1 cellular context compared by ENCODE assay signal in the genomic region with DNA sequence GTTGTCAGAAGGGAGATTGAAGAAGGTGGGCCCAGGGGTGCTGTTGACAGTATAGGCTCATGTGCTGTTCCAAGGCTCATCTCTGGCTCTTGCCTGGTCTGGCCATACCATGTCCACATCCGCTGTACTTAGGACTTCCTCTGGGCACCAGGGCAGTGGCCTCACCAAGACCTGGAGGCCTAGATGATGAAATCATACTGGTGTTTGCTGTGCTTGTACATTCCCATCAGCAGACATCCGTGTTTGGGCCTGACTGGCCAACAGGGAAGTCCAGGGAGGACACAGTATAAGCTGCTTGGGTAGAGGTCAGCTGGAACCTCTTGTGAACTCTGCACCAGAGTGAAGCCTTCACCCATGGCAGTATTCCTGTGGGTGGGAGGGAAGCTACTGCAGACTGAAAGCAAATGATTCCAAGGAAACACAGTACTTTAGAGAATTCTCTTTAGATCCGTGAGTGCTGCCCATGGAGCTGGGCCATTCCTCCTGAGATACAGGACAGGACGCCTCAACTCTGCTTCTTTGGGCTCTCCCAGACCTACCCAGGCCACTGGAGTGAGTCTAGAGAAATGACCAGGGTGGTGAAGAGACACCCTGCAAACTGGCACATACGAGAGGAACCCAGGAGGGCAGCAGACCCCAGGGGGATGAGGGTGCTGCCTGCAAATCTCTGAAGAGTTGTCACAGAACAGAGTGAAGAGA.
TF ChIP-seq lines count a peak whose summit lies in the region.

No MANE protein-coding gene starts in this region.

TF ChIP-seq in HepG2, 621 proteins besides CTCF, POLR2A, EP300 and RAD21 (continued from another document and continues in another):
- peak; percentile 71; the same call in 1 of the 2 replicates for TF ChIP-seq ARID4A (CRISPR knock-in tag; IDR thresholded peaks at IDR 0.05; ENCODE audit: borderline replicate concordance)
- TF ChIP-seq SMAD3 (CRISPR knock-in tag; IDR thresholded peaks at IDR 0.05) = 0 out of 2 replicates have a peak, but pooled peaks have one; percentile 16
- no peak for TF ChIP-seq ZNF672 (CRISPR knock-in tag; IDR thresholded peaks at IDR 0.05)
- TF ChIP-seq CBX5 (CRISPR knock-in tag; IDR thresholded peaks at IDR 0.05; ENCODE audit: borderline replicate concordance) = peak; percentile 86; the same call in 1 of the 2 replicates
- peak; percentile 63; the same call in 1 of the 2 replicates for TF ChIP-seq MIXL1 (CRISPR knock-in tag; IDR thresholded peaks at IDR 0.05)
- TF ChIP-seq SRSF9 (IDR thresholded peaks at IDR 0.05; ENCODE audit: borderline replicate concordance, insufficient read depth, low read depth, low read length, poor library complexity, severe bottlenecking) = no peak
- peak; percentile 86 for TF ChIP-seq ZNF770 (CRISPR knock-in tag; IDR thresholded peaks at IDR 0.05)
- TF ChIP-seq NR2F6 (IDR thresholded peaks at IDR 0.05) = peak; percentile 78
- peak; percentile 91 for TF ChIP-seq NR2F6 (CRISPR knock-in tag; IDR thresholded peaks at IDR 0.05)
- TF ChIP-seq TFE3 (CRISPR knock-in tag; IDR thresholded peaks at IDR 0.05) = peak; percentile 71
- TF ChIP-seq ZNF343 (CRISPR knock-in tag; IDR thresholded peaks at IDR 0.05) = peak; percentile 95
- TF ChIP-seq HNF4A (CRISPR knock-in tag; IDR thresholded peaks at IDR 0.05) = peak; percentile 98
- TF ChIP-seq, protein P1, sequence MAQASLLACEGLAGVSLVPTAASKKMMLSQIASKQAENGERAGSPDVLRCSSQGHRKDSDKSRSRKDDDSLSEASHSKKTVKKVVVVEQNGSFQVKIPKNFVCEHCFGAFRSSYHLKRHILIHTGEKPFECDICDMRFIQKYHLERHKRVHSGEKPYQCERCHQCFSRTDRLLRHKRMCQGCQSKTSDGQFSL (CRISPR knock-in tag; IDR thresholded peaks at IDR 0.05) = no peak
- TF ChIP-seq ZSCAN22 (CRISPR knock-in tag; IDR thresholded peaks at IDR 0.05) = no peak; the same call in 1 of the 2 replicates
- peak; percentile 91 for TF ChIP-seq PPARG (CRISPR knock-in tag; conservative IDR thresholded peaks at IDR 0.05)
- peak; percentile 98 for TF ChIP-seq RXRB (CRISPR knock-in tag; IDR thresholded peaks at IDR 0.05; ENCODE audit: borderline replicate concordance)
- no peak for TF ChIP-seq ETS1 (CRISPR knock-in tag; IDR thresholded peaks at IDR 0.05)
- TF ChIP-seq ZNF337 (CRISPR knock-in tag; IDR thresholded peaks at IDR 0.05; ENCODE audit: borderline replicate concordance, low read depth) = peak; percentile 71; the same call in 1 of the 2 replicates
- TF ChIP-seq, protein P2, sequence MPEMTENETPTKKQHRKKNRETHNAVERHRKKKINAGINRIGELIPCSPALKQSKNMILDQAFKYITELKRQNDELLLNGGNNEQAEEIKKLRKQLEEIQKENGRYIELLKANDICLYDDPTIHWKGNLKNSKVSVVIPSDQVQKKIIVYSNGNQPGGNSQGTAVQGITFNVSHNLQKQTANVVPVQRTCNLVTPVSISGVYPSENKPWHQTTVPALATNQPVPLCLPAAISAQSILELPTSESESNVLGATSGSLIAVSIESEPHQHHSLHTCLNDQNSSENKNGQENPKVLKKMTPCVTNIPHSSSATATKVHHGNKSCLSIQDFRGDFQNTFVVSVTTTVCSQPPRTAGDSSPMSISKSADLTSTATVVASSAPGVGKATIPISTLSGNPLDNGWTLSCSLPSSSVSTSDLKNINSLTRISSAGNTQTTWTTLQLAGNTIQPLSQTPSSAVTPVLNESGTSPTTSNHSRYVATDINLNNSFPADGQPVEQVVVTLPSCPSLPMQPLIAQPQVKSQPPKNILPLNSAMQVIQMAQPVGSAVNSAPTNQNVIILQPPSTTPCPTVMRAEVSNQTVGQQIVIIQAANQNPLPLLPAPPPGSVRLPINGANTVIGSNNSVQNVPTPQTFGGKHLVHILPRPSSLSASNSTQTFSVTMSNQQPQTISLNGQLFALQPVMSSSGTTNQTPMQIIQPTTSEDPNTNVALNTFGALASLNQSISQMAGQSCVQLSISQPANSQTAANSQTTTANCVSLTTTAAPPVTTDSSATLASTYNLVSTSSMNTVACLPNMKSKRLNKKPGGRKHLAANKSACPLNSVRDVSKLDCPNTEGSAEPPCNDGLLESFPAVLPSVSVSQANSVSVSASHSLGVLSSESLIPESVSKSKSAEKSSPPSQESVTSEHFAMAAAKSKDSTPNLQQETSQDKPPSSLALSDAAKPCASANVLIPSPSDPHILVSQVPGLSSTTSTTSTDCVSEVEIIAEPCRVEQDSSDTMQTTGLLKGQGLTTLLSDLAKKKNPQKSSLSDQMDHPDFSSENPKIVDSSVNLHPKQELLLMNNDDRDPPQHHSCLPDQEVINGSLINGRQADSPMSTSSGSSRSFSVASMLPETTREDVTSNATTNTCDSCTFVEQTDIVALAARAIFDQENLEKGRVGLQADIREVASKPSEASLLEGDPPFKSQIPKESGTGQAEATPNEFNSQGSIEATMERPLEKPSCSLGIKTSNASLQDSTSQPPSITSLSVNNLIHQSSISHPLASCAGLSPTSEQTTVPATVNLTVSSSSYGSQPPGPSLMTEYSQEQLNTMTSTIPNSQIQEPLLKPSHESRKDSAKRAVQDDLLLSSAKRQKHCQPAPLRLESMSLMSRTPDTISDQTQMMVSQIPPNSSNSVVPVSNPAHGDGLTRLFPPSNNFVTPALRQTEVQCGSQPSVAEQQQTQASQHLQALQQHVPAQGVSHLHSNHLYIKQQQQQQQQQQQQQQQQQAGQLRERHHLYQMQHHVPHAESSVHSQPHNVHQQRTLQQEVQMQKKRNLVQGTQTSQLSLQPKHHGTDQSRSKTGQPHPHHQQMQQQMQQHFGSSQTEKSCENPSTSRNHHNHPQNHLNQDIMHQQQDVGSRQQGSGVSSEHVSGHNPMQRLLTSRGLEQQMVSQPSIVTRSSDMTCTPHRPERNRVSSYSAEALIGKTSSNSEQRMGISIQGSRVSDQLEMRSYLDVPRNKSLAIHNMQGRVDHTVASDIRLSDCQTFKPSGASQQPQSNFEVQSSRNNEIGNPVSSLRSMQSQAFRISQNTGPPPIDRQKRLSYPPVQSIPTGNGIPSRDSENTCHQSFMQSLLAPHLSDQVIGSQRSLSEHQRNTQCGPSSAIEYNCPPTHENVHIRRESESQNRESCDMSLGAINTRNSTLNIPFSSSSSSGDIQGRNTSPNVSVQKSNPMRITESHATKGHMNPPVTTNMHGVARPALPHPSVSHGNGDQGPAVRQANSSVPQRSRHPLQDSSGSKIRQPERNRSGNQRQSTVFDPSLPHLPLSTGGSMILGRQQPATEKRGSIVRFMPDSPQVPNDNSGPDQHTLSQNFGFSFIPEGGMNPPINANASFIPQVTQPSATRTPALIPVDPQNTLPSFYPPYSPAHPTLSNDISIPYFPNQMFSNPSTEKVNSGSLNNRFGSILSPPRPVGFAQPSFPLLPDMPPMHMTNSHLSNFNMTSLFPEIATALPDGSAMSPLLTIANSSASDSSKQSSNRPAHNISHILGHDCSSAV (CRISPR knock-in tag; IDR thresholded peaks at IDR 0.05; ENCODE audit: borderline replicate concordance) = peak; percentile 73; the same call in 1 of the 2 replicates
- TF ChIP-seq HOXA3 (CRISPR knock-in tag; IDR thresholded peaks at IDR 0.05) = peak; percentile 90
- TF ChIP-seq, protein P3, sequence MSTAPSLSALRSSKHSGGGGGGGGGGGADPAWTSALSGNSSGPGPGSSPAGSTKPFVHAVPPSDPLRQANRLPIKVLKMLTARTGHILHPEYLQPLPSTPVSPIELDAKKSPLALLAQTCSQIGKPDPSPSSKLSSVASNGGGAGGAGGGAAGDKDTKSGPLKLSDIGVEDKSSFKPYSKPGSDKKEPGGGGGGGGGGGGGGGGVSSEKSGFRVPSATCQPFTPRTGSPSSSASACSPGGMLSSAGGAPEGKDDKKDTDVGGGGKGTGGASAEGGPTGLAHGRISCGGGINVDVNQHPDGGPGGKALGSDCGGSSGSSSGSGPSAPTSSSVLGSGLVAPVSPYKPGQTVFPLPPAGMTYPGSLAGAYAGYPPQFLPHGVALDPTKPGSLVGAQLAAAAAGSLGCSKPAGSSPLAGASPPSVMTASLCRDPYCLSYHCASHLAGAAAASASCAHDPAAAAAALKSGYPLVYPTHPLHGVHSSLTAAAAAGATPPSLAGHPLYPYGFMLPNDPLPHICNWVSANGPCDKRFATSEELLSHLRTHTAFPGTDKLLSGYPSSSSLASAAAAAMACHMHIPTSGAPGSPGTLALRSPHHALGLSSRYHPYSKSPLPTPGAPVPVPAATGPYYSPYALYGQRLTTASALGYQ (CRISPR knock-in tag; IDR thresholded peaks at IDR 0.05) = peak; percentile 76; the same call in 1 of the 2 replicates
- TF ChIP-seq GPN1 (CRISPR knock-in tag; IDR thresholded peaks at IDR 0.05; ENCODE audit: borderline replicate concordance) = no peak
- TF ChIP-seq SALL1 (CRISPR knock-in tag; IDR thresholded peaks at IDR 0.05) = peak; percentile 98
- peak; percentile 71 for TF ChIP-seq NCOA2 (CRISPR knock-in tag; IDR thresholded peaks at IDR 0.05)
- peak; percentile 58; the same call in 1 of the 2 replicates for TF ChIP-seq ARNT2 (CRISPR knock-in tag; IDR thresholded peaks at IDR 0.05; ENCODE audit: low read depth)
- peak; percentile 85 for TF ChIP-seq HNF4G (IDR thresholded peaks at IDR 0.05; ENCODE audit: borderline replicate concordance, low read depth, low read length)
- peak; percentile 97 for TF ChIP-seq HNF4G (CRISPR knock-in tag; IDR thresholded peaks at IDR 0.05; ENCODE audit: borderline replicate concordance, low read depth)
